Comparison of ENCODE assay signal across 9 cellular contexts in the genomic region with DNA sequence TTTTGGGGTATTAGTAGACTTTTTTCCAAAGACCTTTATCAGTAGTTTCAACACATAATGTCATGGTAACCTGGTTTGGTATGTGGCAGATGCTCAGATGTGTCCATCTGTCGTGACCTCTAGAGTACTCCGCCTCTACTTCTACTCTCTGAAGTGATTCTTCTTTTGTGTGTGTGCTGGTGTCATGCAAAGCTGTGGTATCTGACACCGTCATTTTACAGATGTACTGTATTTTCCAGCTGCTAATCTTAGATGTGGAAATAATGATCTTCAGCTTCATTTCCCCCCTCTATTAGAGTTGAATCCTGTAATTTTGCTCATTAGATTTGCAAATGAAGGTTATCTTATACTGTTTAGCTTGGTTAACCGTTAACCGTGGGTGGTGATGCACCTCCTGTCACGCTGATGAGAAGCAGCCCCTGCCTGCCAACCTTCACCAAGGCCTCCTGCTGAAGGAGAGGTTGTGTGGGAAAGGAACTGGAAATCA.
DNase-seq lines count a peak whose midpoint lies in the region; ATAC-seq and TF ChIP-seq lines count a peak whose summit lies in the region.
"Had no signal": no experiment of that assay in that cellular context is flagged by ENCODE, and none has a peak within 500 bp of the region (broad histone marks: within the 10 kb centered on the region; RNA-seq: fewer than 3 reads in every experiment).

No MANE protein-coding gene starts in this region.

- H3K27me3 ChIP-seq in esophagus muscularis mucosa, result no peaks in the 10 kb centered on the region
- H3K27me3 ChIP-seq: MG63 had no signal

- no peak for TF ChIP-seq EP300 in esophagus muscularis mucosa (IDR thresholded peaks at IDR 0.05)

- TF ChIP-seq POLR2A in esophagus muscularis mucosa (IDR thresholded peaks at IDR 0.05; ENCODE audit: low read depth), result no peak

- H3K9me3 ChIP-seq in esophagus muscularis mucosa, result no peaks in the 10 kb centered on the region

- H3K4me3 ChIP-seq in esophagus muscularis mucosa, result no peak overlapping the region
- H3K4me3 ChIP-seq: MG63 had no signal

- peak; percentile 86 for ATAC-seq in GM19372 (IDR thresholded peaks at IDR 0.05; ENCODE audit: low read depth, unreplicated experiment)
- ATAC-seq in HG03280 (IDR thresholded peaks at IDR 0.05; ENCODE audit: unreplicated experiment), result peak; percentile 76
- no peak for ATAC-seq in GM21737 (IDR thresholded peaks at IDR 0.05; ENCODE audit: unreplicated experiment)
- ATAC-seq in Right ventricle myocardium inferior, result no peak

- peak; percentile 68 for DNase-seq in DMS53 treated with DMSO at 0.1 percent for 48 hours (lab: John Stamatoyannopoulos, UW; ENCODE audit: unreplicated experiment)
- peak; percentile 39 for DNase-seq in esophagus muscularis mucosa (ENCODE audit: extremely low spot score)
- DNase-seq in NCI-H187 (lab: John Stamatoyannopoulos, UW), result no peak
- DNase-seq in GM19240 (ENCODE audit: insufficient read length, low spot score), result no peak
- no peak for DNase-seq in Right ventricle myocardium inferior (ENCODE audit: missing footprints)
- DNase-seq: MG63 had no signal

- H3K4me1 ChIP-seq in esophagus muscularis mucosa, result no peaks in the 10 kb centered on the region

- 52% methylated on average over 6 of the region's 6 CpGs for WGBS in esophagus muscularis mucosa

- intact Hi-C loops in esophagus muscularis mucosa (cut with DNase I) (no loop called here), Right ventricle myocardium inferior (cut with DNase I) (no loop called here)

- TF ChIP-seq CTCF in esophagus muscularis mucosa (IDR thresholded peaks at IDR 0.05), result no peak

- H3K36me3 ChIP-seq in esophagus muscularis mucosa, result no peaks in the 10 kb centered on the region
- H3K36me3 ChIP-seq: MG63 had no signal

- no peak overlapping the region for H3K27ac ChIP-seq in esophagus muscularis mucosa (replicated peaks in 1 of 4)

Comparison
In these comparisons a context has a peak if more than half of its experiments do, and no peak if none do; other contexts are left out.
1. DNase-seq: peak in DMS53 treated with DMSO at 0.1 percent for 48 hours (single experiment) and esophagus muscularis mucosa (single experiment); none in NCI-H187 (0 of 2), GM19240 (single experiment) and Right ventricle myocardium inferior (single experiment).
2. ATAC-seq: peak in GM19372 (single experiment) and HG03280 (single experiment); none in GM21737 (single experiment) and Right ventricle myocardium inferior (single experiment).